ENCODE assay signal across 17 cellular contexts in genomic region chr9:124969401-124969800, GRCh38. TPM values are rescaled to one million over a fixed set of nuclear protein-coding genes. Genes with fewer than 3 reads are reported as not detected.
DNase-seq lines count a peak whose midpoint lies in the region; ATAC-seq and TF ChIP-seq lines count a peak whose summit lies in the region.
"Had no signal": no experiment of that assay in that cellular context is flagged by ENCODE, and none has a peak within 500 bp of the region (broad histone marks: within the 10 kb centered on the region; RNA-seq: fewer than 3 reads in every experiment).

No MANE protein-coding gene starts in this region.

- H3K4me3 ChIP-seq in AG09309 (ENCODE audit: control insufficient read depth, low read depth, low read length): no peak overlapping the region
- no peak overlapping the region for H3K4me3 ChIP-seq in CD4-positive, CD25-positive, alpha-beta regulatory T cell (ENCODE audit: low read depth, low read length)
- no peak overlapping the region for H3K4me3 ChIP-seq in right lobe of liver
- H3K4me3 ChIP-seq: A549, PC-9, SJCRH30 had no signal

- H3K9me3 Mint-ChIP-seq in CD4-positive, CD25-positive, alpha-beta regulatory T cell: no peaks in the 10 kb centered on the region
- H3K9me3 Mint-ChIP-seq: HFFc6 had no signal

- TF ChIP-seq CTCF in AG09309 (IDR thresholded peaks at IDR 0.05; ENCODE audit: control insufficient read depth, insufficient read depth, low read depth, low read length, missing control alignments): no peak
- no peak for TF ChIP-seq CTCF in right lobe of liver (IDR thresholded peaks at IDR 0.05)

- no peaks in the 10 kb centered on the region for H3K27me3 ChIP-seq in CD4-positive, CD25-positive, alpha-beta regulatory T cell (ENCODE audit: control insufficient read depth, insufficient read depth, low read length)
- no peaks in the 10 kb centered on the region for H3K27me3 ChIP-seq in right lobe of liver
- H3K27me3 ChIP-seq: SJCRH30 had no signal

- H3K4me1 ChIP-seq in CD4-positive, CD25-positive, alpha-beta regulatory T cell (ENCODE audit: control insufficient read depth, insufficient read depth, low read length, poor library complexity, severe bottlenecking): peaks cover 24% of the 10 kb centered on the region
- no peaks in the 10 kb centered on the region for H3K4me1 ChIP-seq in right lobe of liver

- no peak overlapping the region for H3K4me3 Mint-ChIP-seq in CD4-positive, CD25-positive, alpha-beta regulatory T cell
- H3K4me3 Mint-ChIP-seq: HFFc6, T-helper 17 cell had no signal

- no peak for ATAC-seq in CD4-positive, CD25-positive, alpha-beta regulatory T cell (ENCODE audit: low read depth in 2 of 2)
- ATAC-seq in GM21619 (IDR thresholded peaks at IDR 0.05; ENCODE audit: unreplicated experiment) (no peak), right lobe of liver (no peak)
- ATAC-seq: A549, T-helper 17 cell had no signal

- H3K36me3 Mint-ChIP-seq in CD4-positive, CD25-positive, alpha-beta regulatory T cell: peaks cover 35% of the 10 kb centered on the region

- H3K9me3 ChIP-seq in CD4-positive, CD25-positive, alpha-beta regulatory T cell (ENCODE audit: control insufficient read depth in 2 of 2, low read length in 2 of 2): no peaks in the 10 kb centered on the region
- no peaks in the 10 kb centered on the region for H3K9me3 ChIP-seq in right lobe of liver
- H3K9me3 ChIP-seq: A549, SJCRH30 had no signal

- peak overlapping the region; percentile 15 for H3K27ac ChIP-seq in CD4-positive, CD25-positive, alpha-beta regulatory T cell (ENCODE audit: insufficient read depth, low read length, poor library complexity, severe bottlenecking)
- no peak overlapping the region for H3K27ac ChIP-seq in right lobe of liver
- H3K27ac ChIP-seq: A549, C4-2B, PC-9, RWPE1, SJCRH30 had no signal

- H3K36me3 ChIP-seq in CD4-positive, CD25-positive, alpha-beta regulatory T cell (ENCODE audit: control insufficient read depth, insufficient read depth, low read length): peaks cover 13% of the 10 kb centered on the region
- H3K36me3 ChIP-seq in right lobe of liver: no peaks in the 10 kb centered on the region

- intact Hi-C loops in right lobe of liver (cut with DNase I): no loop called here

- H3K27ac Mint-ChIP-seq in CD4-positive, CD25-positive, alpha-beta regulatory T cell: no peak overlapping the region
- H3K27ac Mint-ChIP-seq: HFFc6, T-helper 17 cell had no signal

- peaks cover 12 to 36% (median 25%) of the 10 kb centered on the region in 4 donors for H3K4me1 Mint-ChIP-seq in CD4-positive, CD25-positive, alpha-beta regulatory T cell

- WGBS in right lobe of liver (ENCODE audit: insufficient coverage, low coverage, low lambda C conversion rate, missing lambda C conversion rate): 73% methylated on average over 2 of the region's 2 CpGs

- TF ChIP-seq POLR2A in right lobe of liver (IDR thresholded peaks at IDR 0.05): no peak

- peak; percentile 37 for DNase-seq in AG09309 (ENCODE audit: low read depth)
- no peak for DNase-seq in CD4-positive, CD25-positive, alpha-beta regulatory T cell
- peak; percentile 69 for DNase-seq in NOMO-1 treated with DMSO at 0.1 percent for 48 hours (lab: John Stamatoyannopoulos, UW; ENCODE audit: unreplicated experiment)
- DNase-seq in fibroblast of gingiva (ENCODE audit: low read depth): peak; percentile 17
- no peak for DNase-seq in right lobe of liver
- DNase-seq in NCI-H1694 (lab: John Stamatoyannopoulos, UW): no peak
- DNase-seq: DND-41, HFFc6, IMR-90, NCI-H187 treated with DMSO at 0.1 percent for 48 hours, PC-9, SJCRH30, T-helper 17 cell had no signal

- H3K27me3 Mint-ChIP-seq in CD4-positive, CD25-positive, alpha-beta regulatory T cell: no peaks in the 10 kb centered on the region
- H3K27me3 Mint-ChIP-seq: T-helper 17 cell had no signal

RNA-seq across cellular contexts. Expression of gene GOLGA1, which starts 28.5 kb away (rescaled TPM):
- 29.1 TPM for total RNA-seq in CD4-positive, CD25-positive, alpha-beta regulatory T cell
- 1 to 10 TPM; 4.8 to 7.5 (median 6.3) TPM for polyA plus RNA-seq in CD4-positive, CD25-positive, alpha-beta regulatory T cell
- 10 to 100 TPM; 10.2 to 16.2 (median 12.5) TPM for total RNA-seq in right lobe of liver

Comparison
In these comparisons a context has a peak if more than half of its experiments do, and no peak if none do; other contexts are left out.
1. DNase-seq: peak in AG09309 (single experiment), NOMO-1 treated with DMSO at 0.1 percent for 48 hours (single experiment) and fibroblast of gingiva (single experiment); none in CD4-positive, CD25-positive, alpha-beta regulatory T cell (0 of 3), right lobe of liver (0 of 3) and NCI-H1694 (single experiment).